8 cellular contexts compared by ENCODE assay signal in genomic region chr7:155296788-155297516, GRCh38. TPM values are rescaled to one million over a fixed set of nuclear protein-coding genes. Genes with fewer than 3 reads are reported as not detected.
DNase-seq lines count a peak whose midpoint lies in the region; ATAC-seq and TF ChIP-seq lines count a peak whose summit lies in the region.

No MANE protein-coding gene starts in this region.

- H3K9me3 ChIP-seq in adipocyte (ENCODE audit: control insufficient read depth, low read length) (no peaks in the 10 kb centered on the region), left ventricle myocardium inferior (replicated peaks) (no peaks in the 10 kb centered on the region)

- H3K4me3 ChIP-seq in adipocyte (ENCODE audit: low read length) (peak overlapping the region; percentile 81), left ventricle myocardium inferior (peak overlapping the region; percentile 92), retinal pigment epithelial cell (ENCODE audit: low read length) (peak overlapping the region; percentile 59)

- H3K9ac ChIP-seq in adipocyte (ENCODE audit: low read length), result peak overlapping the region; percentile 92

- ATAC-seq in GM21390 (IDR thresholded peaks at IDR 0.05; ENCODE audit: unreplicated experiment) (peak; percentile 32), SK-N-SH treated with all-trans-retinoic acid at 6 μM for 48 hours (peak; percentile 22)

- intact Hi-C loops in left ventricle myocardium inferior (cut with micrococcal nuclease), result no loop called here

- no peaks in the 10 kb centered on the region for H3K27me3 ChIP-seq in adipocyte (replicated peaks; ENCODE audit: control insufficient read depth, insufficient read depth, low read length)
- H3K27me3 ChIP-seq in left ventricle myocardium inferior (ENCODE audit: low read depth), result peaks cover 9% of the 10 kb centered on the region

- H3K4me1 ChIP-seq in adipocyte (ENCODE audit: control insufficient read depth, insufficient read depth, low read length) (peaks cover 19% of the 10 kb centered on the region), left ventricle myocardium inferior (peaks cover 46% of the 10 kb centered on the region)

- peak overlapping the region; percentile 92 for H3K27ac ChIP-seq in left ventricle myocardium inferior (replicated peaks)

- H3K36me3 ChIP-seq in adipocyte (ENCODE audit: control insufficient read depth, insufficient read depth, low read length, severe bottlenecking) (peaks cover 13% of the 10 kb centered on the region), left ventricle myocardium inferior (no peaks in the 10 kb centered on the region)

- peak; percentile 82 for DNase-seq in DMS53 (lab: John Stamatoyannopoulos, UW)
- peak; percentile 58 for DNase-seq in HT-29 (ENCODE audit: low spot score)
- DNase-seq in adipocyte (ENCODE audit: low read depth), result peak; percentile 72
- peak; percentile 43 for DNase-seq in left ventricle myocardium inferior
- no peak for DNase-seq in retinal pigment epithelial cell (ENCODE audit: low read depth)
- DNase-seq in NCI-H1048 (lab: John Stamatoyannopoulos, UW), result no peak

- peak; percentile 69 for TF ChIP-seq CTCF in left ventricle myocardium inferior (IDR thresholded peaks at IDR 0.05; ENCODE audit: borderline replicate concordance)
- TF ChIP-seq CTCF in retinal pigment epithelial cell (conservative IDR thresholded peaks at IDR 0.05; ENCODE audit: low read depth, low read length), result no peak

TF ChIP-seq in SK-N-SH treated with all-trans-retinoic acid at 6 μM for 48 hours, 23 proteins besides CTCF, POLR2A, EP300 and RAD21:
- 0 out of 2 replicates have a peak, but pooled peaks have one; percentile 38 for TF ChIP-seq CSRNP3 (CRISPR knock-in tag; IDR thresholded peaks at IDR 0.05)
- no peak for TF ChIP-seq ARNTL (CRISPR knock-in tag; IDR thresholded peaks at IDR 0.05; ENCODE audit: borderline replicate concordance, low read depth)
- no peak for TF ChIP-seq ZC3H10 (CRISPR knock-in tag; IDR thresholded peaks at IDR 0.05)
TF ChIP-seq in SK-N-SH treated with all-trans-retinoic acid at 6 μM for 48 hours: peak in this region for 1.

RNA-seq across cellular contexts. Expression of gene INSIG1, which starts 0.7 kb away (rescaled TPM):
- 298 and 318 TPM in 2 replicates for total RNA-seq in HT-29 (2014; rRNA removed; shearing (Covaris generic))
- total RNA-seq in left ventricle myocardium inferior, result 7.5 TPM

Comparison
In these comparisons a context has a peak if more than half of its experiments do, and no peak if none do; other contexts are left out.
1. DNase-seq: peak in DMS53 (single experiment), HT-29 (single experiment), adipocyte (single experiment) and left ventricle myocardium inferior (single experiment); none in retinal pigment epithelial cell (single experiment) and NCI-H1048 (single experiment).
2. RNA of gene INSIG1, which starts 0.7 kb away (total RNA-seq): 298 to 318 TPM in HT-29; 7.5 TPM in left ventricle myocardium inferior (single experiment); every median in the first group is over 10 times any median in the second.
3. Peak in every context shown above with its lines, with median percentiles within 50 percentile points of each other: H3K4me3 ChIP-seq.